In the genomic region with DNA sequence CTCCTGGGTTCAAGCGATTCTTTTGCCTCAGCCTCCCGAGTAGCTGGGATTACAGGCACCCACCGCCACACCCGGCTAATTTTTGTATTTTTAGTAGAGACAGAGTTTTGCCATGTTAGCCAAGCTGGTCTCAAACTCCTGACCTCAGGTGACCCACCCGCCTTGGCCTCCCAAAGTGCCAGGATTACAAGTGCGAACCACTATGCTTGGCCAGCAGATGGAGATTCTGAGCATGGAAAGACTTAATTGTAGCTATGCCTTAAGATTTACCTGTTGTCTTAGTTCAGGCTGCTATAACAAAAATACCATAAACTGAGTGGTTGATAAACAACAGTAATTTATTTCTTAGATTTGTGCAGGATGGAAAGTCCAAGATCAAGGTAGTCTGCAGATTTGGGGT, we compare ENCODE assay signal across 7 cellular contexts.
DNase-seq lines count a peak whose midpoint lies in the region; ATAC-seq, FAIRE-seq and TF ChIP-seq lines count a peak whose summit lies in the region.
"Not testable (repeated sequence)": the region's sequence is repeated elsewhere in the genome, so short reads cannot be mapped to it uniquely, and the experiment has no call there.

No MANE protein-coding gene starts in this region.

- H3K9ac ChIP-seq in GM23248; H1 (replicated peaks in 1 of 4; ENCODE audit: extremely low read depth in 1 of 4, low read depth in 3 of 4, low read length in 3 of 4); HepG2 (ENCODE audit: insufficient read depth, low read depth, low read length): not testable (repeated sequence)

- H3K79me2 ChIP-seq in GM23248 (ENCODE audit: insufficient read depth) = peaks cover 30% of the 10 kb centered on the region
- H3K79me2 ChIP-seq in H1 (ENCODE audit: control insufficient read depth in 1 of 2, insufficient read depth in 2 of 2, low read length in 2 of 2); HepG2 (ENCODE audit: insufficient read depth, low read length): not testable (repeated sequence)

- H3K27ac ChIP-seq in GM23248 = peak overlapping the region; percentile 62
- peak overlapping the region; percentile 66 for H3K27ac ChIP-seq in WERI-Rb-1
- not testable (repeated sequence) for H3K27ac ChIP-seq in H1 (ENCODE audit: low read depth, low read length); HepG2 (ENCODE audit: extremely low read length, insufficient read depth, low read length)

- H3K79me1 ChIP-seq in H1 (ENCODE audit: low read depth, low read length) = not testable (repeated sequence)

- CTCF ChIA-PET in Caco-2 (lab: Charles Lee) = interaction anchor here (0.6 to 0.7 kb wide), 3 partner anchors 18 to 121 kb away, joined by 4 to 7 read pairs (median 5); no protein-coding TSS in a partner anchor
- CTCF ChIA-PET in H1 (lab: Charles Lee; ENCODE audit: partially characterized antibody) = interaction anchor here (0.7 to 5.5 kb wide), 16 partner anchors 10 to 298 kb away, joined by 3 to 43 read pairs (median 4); no protein-coding TSS in a partner anchor
- CTCF ChIA-PET in HepG2 (lab: Yijun Ruan, JAX; ENCODE audit: low intra/inter-chr PET ratio, low total read pairs) = not testable (repeated sequence)

- H2AK5ac ChIP-seq in H1 (ENCODE audit: low read depth, low read length) = not testable (repeated sequence)

- H3K4me1 ChIP-seq in Caco-2; H1 (replicated peaks in 1 of 4; ENCODE audit: control insufficient read depth in 3 of 4, insufficient read depth in 4 of 4, low read length in 3 of 4); HepG2 (ENCODE audit: insufficient read depth, low read length): not testable (repeated sequence)
- peaks cover 52% of the 10 kb centered on the region for H3K4me1 ChIP-seq in GM23248 (ENCODE audit: insufficient read depth)

- H3K9me3 ChIP-seq in Caco-2; GM23248 (ENCODE audit: low read depth); WERI-Rb-1 (ENCODE audit: severe bottlenecking); H1 (ENCODE audit: insufficient read depth in 2 of 2, low read depth in 1 of 2, low read length in 1 of 2); HepG2 (ENCODE audit: low read length): not testable (repeated sequence)

- not testable (repeated sequence) for H3K14ac ChIP-seq in H1 (ENCODE audit: insufficient read length)

- H3K4me3 Mint-ChIP-seq in Caco-2 (ENCODE audit: unreplicated experiment) = not testable (repeated sequence)

- peaks cover 46% of the 10 kb centered on the region for H3F3A ChIP-seq in GM23248 (ENCODE audit: insufficient read depth)

- not testable (repeated sequence) for H3K27me3 ChIP-seq in Caco-2 (replicated peaks; ENCODE audit: control insufficient read depth, insufficient read depth, low read length); GM23248 (replicated peaks; ENCODE audit: insufficient read depth); WERI-Rb-1 (ENCODE audit: insufficient read depth, low read depth, severe bottlenecking); H1 (replicated peaks in 1 of 4; ENCODE audit: control insufficient read depth in 3 of 4, extremely low read depth in 1 of 4, insufficient read depth in 3 of 4, low read length in 3 of 4); HepG2 (ENCODE audit: control insufficient read depth in 1 of 2, insufficient read depth in 2 of 2, low read length in 2 of 2)

- not testable (repeated sequence) for H3K4me3 ChIP-seq in Caco-2 (ENCODE audit: low read depth, low read length); GM23248; WERI-Rb-1 (ENCODE audit: low read depth, low read length); H1 (ENCODE audit: extremely low read depth in 1 of 4, insufficient read depth in 2 of 4, low read depth in 3 of 4, low read length in 4 of 4); HepG2 (replicated peaks in 1 of 3; ENCODE audit: insufficient read depth in 1 of 3, low read depth in 2 of 3, low read length in 3 of 3)

- H2BK12ac ChIP-seq in H1 (ENCODE audit: low read depth, low read length) = not testable (repeated sequence)

- not testable (repeated sequence) for BruUV-seq in Caco-2 (replicated peaks; lab: Mats Ljungman, UMichigan); HepG2 (replicated peaks; lab: Mats Ljungman, UMichigan)

- not testable (repeated sequence) for H3K23ac ChIP-seq in H1 (ENCODE audit: insufficient read length)

- not testable (repeated sequence) for H3K4me2 ChIP-seq in GM23248 (ENCODE audit: unreplicated experiment); H1 (ENCODE audit: insufficient read depth in 1 of 2, low read depth in 2 of 2, low read length in 2 of 2); HepG2 (ENCODE audit: low read depth, low read length)

- not testable (repeated sequence) for H4K5ac ChIP-seq in H1 (ENCODE audit: insufficient read length, low read depth, low read length)

- H3K23me2 ChIP-seq in H1 (ENCODE audit: low read depth, low read length) = not testable (repeated sequence)

- not testable (repeated sequence) for H3K36me3 ChIP-seq in Caco-2 (ENCODE audit: control insufficient read depth, insufficient read depth, low read length); GM23248 (ENCODE audit: low read depth); WERI-Rb-1; H1 (ENCODE audit: control insufficient read depth in 2 of 4, insufficient read depth in 4 of 4, low read length in 3 of 4); HepG2 (replicated peaks in 1 of 2; ENCODE audit: control insufficient read depth in 1 of 2, insufficient read depth in 2 of 2, low read length in 2 of 2)

- not testable (repeated sequence) for H3K27me3 Mint-ChIP-seq in Caco-2 (ENCODE audit: insufficient read depth, unreplicated experiment)

- H2AFZ ChIP-seq in GM23248; H1 (ENCODE audit: low read length); HepG2 (ENCODE audit: low read length): not testable (repeated sequence)

- H3K4ac ChIP-seq in H1 (replicated peaks; ENCODE audit: insufficient read length, low read depth, low read length) = not testable (repeated sequence)

- not testable (repeated sequence) for TF ChIP-seq CTCF in Caco-2 (IDR thresholded peaks at IDR 0.05; ENCODE audit: insufficient read depth in 1 of 2, low read depth in 1 of 2, low read length in 1 of 2, severe bottlenecking in 1 of 2, unreplicated experiment in 1 of 2)
- TF ChIP-seq CTCF in LNCAP (IDR thresholded peaks at IDR 0.05) (peak; percentile 22; the same call in 1 of the 2 replicates), WERI-Rb-1 (IDR thresholded peaks at IDR 0.05; ENCODE audit: low read depth, low read length) (peak; percentile 24; the same call in 1 of the 2 replicates), H1 (IDR thresholded peaks at IDR 0.05; ENCODE audit: control extremely low read depth in 1 of 3, insufficient read depth in 1 of 3, low read depth in 1 of 3, low read length in 3 of 3) (peak in 2 of 3 experiments; percentile 8 to 20; a peak in 2 of 4 replicates), HepG2 (CRISPR knock-in tag; IDR thresholded peaks at IDR 0.05) (peak; percentile 27; the same call in 1 of the 2 replicates)

- peak overlapping the region; percentile 31 for H3K27ac Mint-ChIP-seq in Caco-2 (ENCODE audit: unreplicated experiment)

- intact Hi-C loops in Caco-2 (cut with micrococcal nuclease; ENCODE audit: unreplicated experiment); HepG2 (cut with micrococcal nuclease; ENCODE audit: unreplicated experiment): not testable (repeated sequence)

- ATAC-seq in HepG2 = not testable (repeated sequence)

- H2BK15ac ChIP-seq in H1 (ENCODE audit: low read length) = not testable (repeated sequence)

- not testable (repeated sequence) for H3K18ac ChIP-seq in H1 (ENCODE audit: extremely low read depth, low read length)

- H4K20me1 ChIP-seq in GM23248 (ENCODE audit: insufficient read depth); H1 (replicated peaks in 1 of 2; ENCODE audit: control insufficient read depth in 1 of 2, insufficient read depth in 2 of 2, low read length in 2 of 2); HepG2 (ENCODE audit: insufficient read depth, low read length): not testable (repeated sequence)

- H3K56ac ChIP-seq in H1 (replicated peaks; ENCODE audit: insufficient read length, low read depth, low read length) = not testable (repeated sequence)

- not testable (repeated sequence) for TF ChIP-seq POLR2A in H1 (IDR thresholded peaks at IDR 0.05; ENCODE audit: control extremely low read depth in 1 of 2, low read depth in 2 of 2, low read length in 2 of 2); HepG2 (IDR thresholded peaks at IDR 0.05; ENCODE audit: insufficient read depth in 1 of 2, low read depth in 2 of 2, low read length in 2 of 2)

- not testable (repeated sequence) for H4K91ac ChIP-seq in H1 (replicated peaks; ENCODE audit: insufficient read length, low read length)

- peaks cover 11% of the 10 kb centered on the region for H3K36me3 Mint-ChIP-seq in Caco-2 (ENCODE audit: insufficient read depth, unreplicated experiment)

- H3K4me1 Mint-ChIP-seq in Caco-2 (ENCODE audit: low read depth, unreplicated experiment) = peaks cover 16% of the 10 kb centered on the region

- not testable (repeated sequence) for DNase-seq in Caco-2; GM23248; H1 (ENCODE audit: low read depth in 1 of 2, low spot score in 2 of 2); HepG2 (ENCODE audit: low spot score)
- DNase-seq in RPMI7951 (ENCODE audit: low read depth) = peak; percentile 51
- DNase-seq in WERI-Rb-1 = peak; percentile 53

- TF ChIP-seq RAD21 in H1 (IDR thresholded peaks at IDR 0.05 in 1 of 2, conservative IDR thresholded peaks at IDR 0.05 in 1 of 2; ENCODE audit: low read depth in 2 of 2, low read length in 2 of 2) = peak; percentile 27 to 34; a peak in 3 of 4 replicates
- not testable (repeated sequence) for TF ChIP-seq RAD21 in HepG2 (CRISPR knock-in tag; IDR thresholded peaks at IDR 0.05)

- not testable (repeated sequence) for H4K8ac ChIP-seq in H1 (ENCODE audit: extremely low read depth, insufficient read depth, low read length)

- peak; percentile 45 for FAIRE-seq in H1 (lab: Jason Lieb, UNC)
- FAIRE-seq in HepG2 (lab: Jason Lieb, UNC) = not testable (repeated sequence)

- TF ChIP-seq EP300 in H1 (IDR thresholded peaks at IDR 0.05; ENCODE audit: borderline replicate concordance in 1 of 2, low read depth in 2 of 2, low read length in 2 of 2); HepG2 (IDR thresholded peaks at IDR 0.05; ENCODE audit: low read depth in 2 of 2, low read length in 2 of 2); HepG2 (CRISPR knock-in tag; IDR thresholded peaks at IDR 0.05; ENCODE audit: borderline replicate concordance): not testable (repeated sequence)

- in situ Hi-C loops in GM23248 (cut with MboI); HepG2 (cut with HindIII; ENCODE audit: extremely low pct_ligation_motif_present, low pct_unique_long_range_greater_than_20kb): not testable (repeated sequence)

- POLR2A ChIA-PET in Caco-2 (lab: Charles Lee); HepG2 (lab: Yijun Ruan, JAX): not testable (repeated sequence)
- POLR2A ChIA-PET in H1 (lab: Charles Lee; ENCODE audit: partially characterized antibody) = interaction anchor here (0.7 kb wide), 1 partner anchor 15 kb away, joined by 3 read pairs; no protein-coding TSS in a partner anchor

- H3K9me3 Mint-ChIP-seq in Caco-2 (ENCODE audit: unreplicated experiment) = not testable (repeated sequence)

- 81 to 88% methylated on average over 6 of the region's 6 CpGs for WGBS in GM23248 (ENCODE audit: low coverage in 1 of 2, low lambda C conversion rate in 2 of 2, missing lambda C conversion rate in 2 of 2), 2 experiments
- WGBS in H1 (ENCODE audit: extremely low coverage in 1 of 2, insufficient coverage in 1 of 2, insufficient read length in 1 of 2, insufficient replicate concordance in 2 of 2, low coverage in 1 of 2, low lambda C conversion rate in 2 of 2, missing lambda C conversion rate in 1 of 2), 2 experiments = 91% methylated on average over 5 of the region's 6 CpGs; no CpG with 5 or more reads in 1 of the 2 experiments
- WGBS in HepG2 (ENCODE audit: low lambda C conversion rate) = 92% methylated on average over 6 of the region's 6 CpGs

- H2BK20ac ChIP-seq in H1 (ENCODE audit: low read length) = not testable (repeated sequence)

- H2BK5ac ChIP-seq in H1 (ENCODE audit: low read depth, low read length) = not testable (repeated sequence)

- H2BK120ac ChIP-seq in H1 (replicated peaks; ENCODE audit: low read depth, low read length) = not testable (repeated sequence)

- not testable (repeated sequence) for H3K9me2 ChIP-seq in GM23248 (ENCODE audit: insufficient read depth)
